Comparison of ENCODE assay signal across 8 cellular contexts in genomic region chr1:26408604-26409003, GRCh38. TPM values are rescaled to one million over a fixed set of nuclear protein-coding genes. Genes with fewer than 3 reads are reported as not detected.
DNase-seq lines count a peak whose midpoint lies in the region; ATAC-seq and TF ChIP-seq lines count a peak whose summit lies in the region.

No MANE protein-coding gene starts in this region.

- H3K4me1 ChIP-seq in parathyroid adenoma: no peaks in the 10 kb centered on the region
- H3K4me1 ChIP-seq in upper lobe of left lung: peaks cover 0 to 7% (median 2%) of the 10 kb centered on the region in 4 donors

- H3K4me3 ChIP-seq in parathyroid adenoma (ENCODE audit: low read depth, low read length): no peak overlapping the region
- H3K4me3 ChIP-seq in upper lobe of left lung: no peak overlapping the region

- H3K9ac ChIP-seq in parathyroid adenoma: no peak overlapping the region

- H3K9me3 ChIP-seq in parathyroid adenoma (ENCODE audit: control insufficient read depth, low read length) (no peaks in the 10 kb centered on the region), upper lobe of left lung (no peaks in the 10 kb centered on the region)

- H3K27ac ChIP-seq in RWPE1 (no peak overlapping the region), parathyroid adenoma (no peak overlapping the region), upper lobe of left lung (no peak overlapping the region)

- no peak for TF ChIP-seq POLR2A in upper lobe of left lung (IDR thresholded peaks at IDR 0.05)

- H3K36me3 ChIP-seq in parathyroid adenoma (ENCODE audit: control insufficient read depth, insufficient read depth, low read length) (no peaks in the 10 kb centered on the region), upper lobe of left lung (no peaks in the 10 kb centered on the region)

- WGBS in upper lobe of left lung, 2 donors: 2 to 3% methylated on average over 11 to 12 of the region's 12 CpGs

- no peak for TF ChIP-seq CTCF in GM13976 (IDR thresholded peaks at IDR 0.05; ENCODE audit: borderline replicate concordance, control extremely low read depth, extremely low read depth, insufficient read depth, missing control alignments)
- no peak for TF ChIP-seq CTCF in RWPE1 (conservative IDR thresholded peaks at IDR 0.05; ENCODE audit: low read depth)
- TF ChIP-seq CTCF in parathyroid adenoma (IDR thresholded peaks at IDR 0.05): no peak
- TF ChIP-seq CTCF in upper lobe of left lung (IDR thresholded peaks at IDR 0.05): no peak

- CTCF ChIA-PET in RWPE1 (lab: Yijun Ruan, JAX): interaction anchor here (0.6 to 0.7 kb wide), 3 partner anchors 8 to 242 kb away, joined by 3 to 4 read pairs (median 3); no protein-coding TSS in a partner anchor

- POLR2A ChIA-PET in RWPE1 (lab: Yijun Ruan, JAX; ENCODE audit: low non-redundant PET): no interaction called here

- peak; percentile 80 to 89 for ATAC-seq in upper lobe of left lung (ENCODE audit: low FRiP score in 2 of 2)
- ATAC-seq in HG02798 (IDR thresholded peaks at IDR 0.05; ENCODE audit: poor library complexity, unreplicated experiment): no peak

- H2AFZ ChIP-seq in parathyroid adenoma: peak overlapping the region; percentile 75

- H3K79me2 ChIP-seq in parathyroid adenoma: no peaks in the 10 kb centered on the region

- H3K4me2 ChIP-seq in parathyroid adenoma (ENCODE audit: low read length): no peak overlapping the region

- H3K27me3 ChIP-seq in parathyroid adenoma (ENCODE audit: control insufficient read depth, insufficient read depth, low read length) (peaks cover 17% of the 10 kb centered on the region), upper lobe of left lung (peaks cover 2 to 37% (median 18%) of the 10 kb centered on the region in 4 donors)

- DNase-seq in GM13976 (ENCODE audit: low spot score) (peak; percentile 80), RWPE1 (ENCODE audit: low spot score) (peak; percentile 67), head of caudate nucleus (peak; percentile 44 to 90 (median 66)), upper lobe of left lung (peak; percentile 32 to 57), NCI-H2196 treated with DMSO at 0.1 percent for 48 hours (lab: John Stamatoyannopoulos, UW; ENCODE audit: unreplicated experiment) (no peak)
- DNase-seq in activated naive CD4-positive, alpha-beta T cell (lab: John Stamatoyannopoulos, UW): peak; percentile 42 to 70 (median 64)

- in situ Hi-C loops in GM13976 (cut with MboI; ENCODE audit: low sequenced_read_pairs, unreplicated experiment): no loop called here

- no peak for TF ChIP-seq EP300 in upper lobe of left lung (IDR thresholded peaks at IDR 0.05)

- intact Hi-C loops in head of caudate nucleus (cut with DNase I): no loop called here

RNA-seq across cellular contexts. Expression of gene LIN28A, which starts 2.0 kb away (rescaled TPM):
- total RNA-seq in upper lobe of left lung: 1 to 10 TPM in 2 of 6 donors, not detected in 4; 1.2 to 1.4 TPM

RNA-seq across cellular contexts. Expression of gene DHDDS, which starts 23.5 kb away (rescaled TPM):
- 10 to 100 TPM; 25.6 to 53.0 (median 39.4) TPM for total RNA-seq in upper lobe of left lung

RNA-seq across cellular contexts. Expression of gene ZNF683, which starts 36.1 kb away (rescaled TPM):
- total RNA-seq in upper lobe of left lung: 1 to 10 TPM in 2 of 6 donors, under 1 TPM in 3, not detected in 1; 0.30 to 1.3 (median 0.72) TPM

RNA-seq across cellular contexts. Expression of gene CRYBG2, which starts 54.7 kb away (rescaled TPM):
- total RNA-seq in upper lobe of left lung: 10 to 100 TPM in 3 of 6 donors, 1 to 10 TPM in 2, under 1 TPM in 1; 0.59 to 25.2 (median 11.1) TPM
